ENCODE assay signal across 1 cellular context in genomic region chr6:31053873-31054272, GRCh38.
TF ChIP-seq lines count a peak whose summit lies in the region.

No MANE protein-coding gene starts in this region.

TF ChIP-seq in H1, 55 proteins besides CTCF, POLR2A, EP300 and RAD21:
- no peak for TF ChIP-seq HDAC2 (IDR thresholded peaks at IDR 0.05; ENCODE audit: borderline replicate concordance in 1 of 2, low read depth in 2 of 2, low read length in 2 of 2)
- no peak for TF ChIP-seq ZNF274 (IDR thresholded peaks at IDR 0.05; ENCODE audit: borderline replicate concordance, extremely low read depth, low read length)
- no peak for TF ChIP-seq BRCA1 (IDR thresholded peaks at IDR 0.05; ENCODE audit: low read depth, low read length)
- no peak for TF ChIP-seq POU5F1 (IDR thresholded peaks at IDR 0.05; ENCODE audit: low read depth, low read length)
- TF ChIP-seq MAFK (IDR thresholded peaks at IDR 0.05; ENCODE audit: low read depth, low read length) = no peak
- no peak for TF ChIP-seq TEAD4 (IDR thresholded peaks at IDR 0.05; ENCODE audit: low read depth, low read length)
- TF ChIP-seq CBX5 (IDR thresholded peaks at IDR 0.05; ENCODE audit: low read depth, low read length) = no peak
- no peak for TF ChIP-seq BACH1 (IDR thresholded peaks at IDR 0.05; ENCODE audit: low read length)
- TF ChIP-seq SIN3A (conservative IDR thresholded peaks at IDR 0.05 in 1 of 2, IDR thresholded peaks at IDR 0.05 in 1 of 2; ENCODE audit: low read depth in 1 of 2, low read length in 2 of 2) = no peak
- no peak for TF ChIP-seq SP2 (IDR thresholded peaks at IDR 0.05; ENCODE audit: low read length)
- TF ChIP-seq, protein P1, sequence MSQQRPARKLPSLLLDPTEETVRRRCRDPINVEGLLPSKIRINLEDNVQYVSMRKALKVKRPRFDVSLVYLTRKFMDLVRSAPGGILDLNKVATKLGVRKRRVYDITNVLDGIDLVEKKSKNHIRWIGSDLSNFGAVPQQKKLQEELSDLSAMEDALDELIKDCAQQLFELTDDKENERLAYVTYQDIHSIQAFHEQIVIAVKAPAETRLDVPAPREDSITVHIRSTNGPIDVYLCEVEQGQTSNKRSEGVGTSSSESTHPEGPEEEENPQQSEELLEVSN (IDR thresholded peaks at IDR 0.05) = no peak
- TF ChIP-seq RBBP5 (IDR thresholded peaks at IDR 0.05; ENCODE audit: borderline replicate concordance, low read depth, low read length) = no peak
- TF ChIP-seq, protein P2, sequence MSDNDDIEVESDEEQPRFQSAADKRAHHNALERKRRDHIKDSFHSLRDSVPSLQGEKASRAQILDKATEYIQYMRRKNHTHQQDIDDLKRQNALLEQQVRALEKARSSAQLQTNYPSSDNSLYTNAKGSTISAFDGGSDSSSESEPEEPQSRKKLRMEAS (IDR thresholded peaks at IDR 0.05) = no peak
- no peak for TF ChIP-seq SRF (IDR thresholded peaks at IDR 0.05; ENCODE audit: low read depth, low read length)
- TF ChIP-seq HDAC6 (IDR thresholded peaks at IDR 0.05; ENCODE audit: low read depth, low read length) = no peak
- no peak for TF ChIP-seq CHD2 (IDR thresholded peaks at IDR 0.05; ENCODE audit: low read length)
